In the genomic region with DNA sequence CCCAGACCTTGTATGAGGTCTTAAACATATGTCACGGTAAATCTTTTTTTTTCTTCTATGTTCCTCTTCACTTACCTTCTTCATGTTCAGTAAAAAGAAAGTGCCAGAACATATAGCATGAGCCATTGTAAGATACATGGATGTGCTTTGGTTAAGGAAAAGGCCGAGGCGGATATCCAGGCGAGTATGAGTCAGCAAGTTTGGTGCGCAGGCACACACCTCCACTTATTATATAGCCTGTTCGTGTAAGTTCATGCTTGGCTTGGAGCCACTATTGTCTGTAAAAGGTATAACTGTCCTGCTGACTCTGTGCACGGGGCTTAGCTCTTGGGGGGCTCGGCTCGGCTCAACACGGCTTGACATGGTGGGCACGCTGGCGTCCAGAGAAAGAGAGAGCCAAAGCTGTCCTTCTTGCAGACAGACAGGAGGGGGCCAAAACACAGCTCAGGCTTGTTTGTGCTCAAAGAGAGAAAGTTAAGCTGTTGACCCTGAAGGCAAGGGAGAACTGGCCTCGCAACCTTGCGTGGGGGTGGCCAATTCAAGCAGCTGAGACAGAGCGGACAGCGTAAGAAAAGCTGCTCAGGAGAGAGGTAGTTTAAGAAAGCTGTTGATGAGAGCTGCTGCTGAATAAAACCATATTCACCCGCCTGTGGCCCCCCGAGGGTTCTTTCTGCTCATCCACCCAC, we compare ENCODE assay signal across 2 cellular contexts.
TF ChIP-seq lines count a peak whose summit lies in the region.

No MANE protein-coding gene starts in this region.

TF ChIP-seq in SK-N-SH, 30 proteins besides CTCF, POLR2A, EP300 and RAD21:
- TF ChIP-seq, protein P1, sequence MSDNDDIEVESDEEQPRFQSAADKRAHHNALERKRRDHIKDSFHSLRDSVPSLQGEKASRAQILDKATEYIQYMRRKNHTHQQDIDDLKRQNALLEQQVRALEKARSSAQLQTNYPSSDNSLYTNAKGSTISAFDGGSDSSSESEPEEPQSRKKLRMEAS (IDR thresholded peaks at IDR 0.05; ENCODE audit: low read depth): no peak
- TF ChIP-seq, protein P2, sequence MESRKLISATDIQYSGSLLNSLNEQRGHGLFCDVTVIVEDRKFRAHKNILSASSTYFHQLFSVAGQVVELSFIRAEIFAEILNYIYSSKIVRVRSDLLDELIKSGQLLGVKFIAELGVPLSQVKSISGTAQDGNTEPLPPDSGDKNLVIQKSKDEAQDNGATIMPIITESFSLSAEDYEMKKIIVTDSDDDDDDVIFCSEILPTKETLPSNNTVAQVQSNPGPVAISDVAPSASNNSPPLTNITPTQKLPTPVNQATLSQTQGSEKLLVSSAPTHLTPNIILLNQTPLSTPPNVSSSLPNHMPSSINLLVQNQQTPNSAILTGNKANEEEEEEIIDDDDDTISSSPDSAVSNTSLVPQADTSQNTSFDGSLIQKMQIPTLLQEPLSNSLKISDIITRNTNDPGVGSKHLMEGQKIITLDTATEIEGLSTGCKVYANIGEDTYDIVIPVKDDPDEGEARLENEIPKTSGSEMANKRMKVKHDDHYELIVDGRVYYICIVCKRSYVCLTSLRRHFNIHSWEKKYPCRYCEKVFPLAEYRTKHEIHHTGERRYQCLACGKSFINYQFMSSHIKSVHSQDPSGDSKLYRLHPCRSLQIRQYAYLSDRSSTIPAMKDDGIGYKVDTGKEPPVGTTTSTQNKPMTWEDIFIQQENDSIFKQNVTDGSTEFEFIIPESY (IDR thresholded peaks at IDR 0.05; ENCODE audit: borderline replicate concordance, low read depth): no peak
- TF ChIP-seq YY1 (IDR thresholded peaks at IDR 0.05; ENCODE audit: low read depth) (no peak), EZH2phosphoT487 (IDR thresholded peaks at IDR 0.05; ENCODE audit: borderline replicate concordance, low read depth) (no peak), NRF1 (IDR thresholded peaks at IDR 0.05; ENCODE audit: low read depth, low read length) (no peak)

TF ChIP-seq in SK-N-SH treated with all-trans-retinoic acid at 6 μM for 48 hours, 23 proteins besides CTCF, POLR2A, EP300 and RAD21 (continued from another document):
- TF ChIP-seq, protein P3, sequence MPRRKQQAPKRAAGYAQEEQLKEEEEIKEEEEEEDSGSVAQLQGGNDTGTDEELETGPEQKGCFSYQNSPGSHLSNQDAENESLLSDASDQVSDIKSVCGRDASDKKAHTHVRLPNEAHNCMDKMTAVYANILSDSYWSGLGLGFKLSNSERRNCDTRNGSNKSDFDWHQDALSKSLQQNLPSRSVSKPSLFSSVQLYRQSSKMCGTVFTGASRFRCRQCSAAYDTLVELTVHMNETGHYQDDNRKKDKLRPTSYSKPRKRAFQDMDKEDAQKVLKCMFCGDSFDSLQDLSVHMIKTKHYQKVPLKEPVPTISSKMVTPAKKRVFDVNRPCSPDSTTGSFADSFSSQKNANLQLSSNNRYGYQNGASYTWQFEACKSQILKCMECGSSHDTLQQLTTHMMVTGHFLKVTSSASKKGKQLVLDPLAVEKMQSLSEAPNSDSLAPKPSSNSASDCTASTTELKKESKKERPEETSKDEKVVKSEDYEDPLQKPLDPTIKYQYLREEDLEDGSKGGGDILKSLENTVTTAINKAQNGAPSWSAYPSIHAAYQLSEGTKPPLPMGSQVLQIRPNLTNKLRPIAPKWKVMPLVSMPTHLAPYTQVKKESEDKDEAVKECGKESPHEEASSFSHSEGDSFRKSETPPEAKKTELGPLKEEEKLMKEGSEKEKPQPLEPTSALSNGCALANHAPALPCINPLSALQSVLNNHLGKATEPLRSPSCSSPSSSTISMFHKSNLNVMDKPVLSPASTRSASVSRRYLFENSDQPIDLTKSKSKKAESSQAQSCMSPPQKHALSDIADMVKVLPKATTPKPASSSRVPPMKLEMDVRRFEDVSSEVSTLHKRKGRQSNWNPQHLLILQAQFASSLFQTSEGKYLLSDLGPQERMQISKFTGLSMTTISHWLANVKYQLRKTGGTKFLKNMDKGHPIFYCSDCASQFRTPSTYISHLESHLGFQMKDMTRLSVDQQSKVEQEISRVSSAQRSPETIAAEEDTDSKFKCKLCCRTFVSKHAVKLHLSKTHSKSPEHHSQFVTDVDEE (CRISPR knock-in tag; IDR thresholded peaks at IDR 0.05): no peak
- no peak for TF ChIP-seq CSDC2 (CRISPR knock-in tag; IDR thresholded peaks at IDR 0.05)
- no peak for TF ChIP-seq ZNF565 (CRISPR knock-in tag; conservative IDR thresholded peaks at IDR 0.05; ENCODE audit: low read depth)
- no peak for TF ChIP-seq TCF4 (CRISPR knock-in tag; IDR thresholded peaks at IDR 0.05; ENCODE audit: borderline replicate concordance)
- TF ChIP-seq ZFP30 (CRISPR knock-in tag; IDR thresholded peaks at IDR 0.05): no peak
- TF ChIP-seq, protein P4, sequence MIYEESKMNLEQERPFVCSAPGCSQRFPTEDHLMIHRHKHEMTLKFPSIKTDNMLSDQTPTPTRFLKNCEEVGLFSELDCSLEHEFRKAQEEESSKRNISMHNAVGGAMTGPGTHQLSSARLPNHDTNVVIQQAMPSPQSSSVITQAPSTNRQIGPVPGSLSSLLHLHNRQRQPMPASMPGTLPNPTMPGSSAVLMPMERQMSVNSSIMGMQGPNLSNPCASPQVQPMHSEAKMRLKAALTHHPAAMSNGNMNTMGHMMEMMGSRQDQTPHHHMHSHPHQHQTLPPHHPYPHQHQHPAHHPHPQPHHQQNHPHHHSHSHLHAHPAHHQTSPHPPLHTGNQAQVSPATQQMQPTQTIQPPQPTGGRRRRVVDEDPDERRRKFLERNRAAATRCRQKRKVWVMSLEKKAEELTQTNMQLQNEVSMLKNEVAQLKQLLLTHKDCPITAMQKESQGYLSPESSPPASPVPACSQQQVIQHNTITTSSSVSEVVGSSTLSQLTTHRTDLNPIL (CRISPR knock-in tag; IDR thresholded peaks at IDR 0.05; ENCODE audit: low read depth): no peak
- TF ChIP-seq ZNF70 (CRISPR knock-in tag; IDR thresholded peaks at IDR 0.05): no peak
- TF ChIP-seq, protein P5, sequence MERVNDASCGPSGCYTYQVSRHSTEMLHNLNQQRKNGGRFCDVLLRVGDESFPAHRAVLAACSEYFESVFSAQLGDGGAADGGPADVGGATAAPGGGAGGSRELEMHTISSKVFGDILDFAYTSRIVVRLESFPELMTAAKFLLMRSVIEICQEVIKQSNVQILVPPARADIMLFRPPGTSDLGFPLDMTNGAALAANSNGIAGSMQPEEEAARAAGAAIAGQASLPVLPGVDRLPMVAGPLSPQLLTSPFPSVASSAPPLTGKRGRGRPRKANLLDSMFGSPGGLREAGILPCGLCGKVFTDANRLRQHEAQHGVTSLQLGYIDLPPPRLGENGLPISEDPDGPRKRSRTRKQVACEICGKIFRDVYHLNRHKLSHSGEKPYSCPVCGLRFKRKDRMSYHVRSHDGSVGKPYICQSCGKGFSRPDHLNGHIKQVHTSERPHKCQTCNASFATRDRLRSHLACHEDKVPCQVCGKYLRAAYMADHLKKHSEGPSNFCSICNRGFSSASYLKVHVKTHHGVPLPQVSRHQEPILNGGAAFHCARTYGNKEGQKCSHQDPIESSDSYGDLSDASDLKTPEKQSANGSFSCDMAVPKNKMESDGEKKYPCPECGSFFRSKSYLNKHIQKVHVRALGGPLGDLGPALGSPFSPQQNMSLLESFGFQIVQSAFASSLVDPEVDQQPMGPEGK (CRISPR knock-in tag; IDR thresholded peaks at IDR 0.05; ENCODE audit: borderline replicate concordance): no peak
- no peak for TF ChIP-seq ESRRG (CRISPR knock-in tag; IDR thresholded peaks at IDR 0.05)
- TF ChIP-seq BACH2 (CRISPR knock-in tag; IDR thresholded peaks at IDR 0.05; ENCODE audit: borderline replicate concordance): no peak
- TF ChIP-seq, protein P6, sequence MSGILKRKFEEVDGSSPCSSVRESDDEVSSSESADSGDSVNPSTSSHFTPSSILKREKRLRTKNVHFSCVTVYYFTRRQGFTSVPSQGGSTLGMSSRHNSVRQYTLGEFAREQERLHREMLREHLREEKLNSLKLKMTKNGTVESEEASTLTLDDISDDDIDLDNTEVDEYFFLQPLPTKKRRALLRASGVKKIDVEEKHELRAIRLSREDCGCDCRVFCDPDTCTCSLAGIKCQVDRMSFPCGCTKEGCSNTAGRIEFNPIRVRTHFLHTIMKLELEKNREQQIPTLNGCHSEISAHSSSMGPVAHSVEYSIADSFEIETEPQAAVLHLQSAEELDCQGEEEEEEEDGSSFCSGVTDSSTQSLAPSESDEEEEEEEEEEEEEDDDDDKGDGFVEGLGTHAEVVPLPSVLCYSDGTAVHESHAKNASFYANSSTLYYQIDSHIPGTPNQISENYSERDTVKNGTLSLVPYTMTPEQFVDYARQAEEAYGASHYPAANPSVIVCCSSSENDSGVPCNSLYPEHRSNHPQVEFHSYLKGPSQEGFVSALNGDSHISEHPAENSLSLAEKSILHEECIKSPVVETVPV (CRISPR knock-in tag; IDR thresholded peaks at IDR 0.05): no peak
- no peak for TF ChIP-seq RARB (CRISPR knock-in tag; IDR thresholded peaks at IDR 0.05)
- TF ChIP-seq, protein P7, sequence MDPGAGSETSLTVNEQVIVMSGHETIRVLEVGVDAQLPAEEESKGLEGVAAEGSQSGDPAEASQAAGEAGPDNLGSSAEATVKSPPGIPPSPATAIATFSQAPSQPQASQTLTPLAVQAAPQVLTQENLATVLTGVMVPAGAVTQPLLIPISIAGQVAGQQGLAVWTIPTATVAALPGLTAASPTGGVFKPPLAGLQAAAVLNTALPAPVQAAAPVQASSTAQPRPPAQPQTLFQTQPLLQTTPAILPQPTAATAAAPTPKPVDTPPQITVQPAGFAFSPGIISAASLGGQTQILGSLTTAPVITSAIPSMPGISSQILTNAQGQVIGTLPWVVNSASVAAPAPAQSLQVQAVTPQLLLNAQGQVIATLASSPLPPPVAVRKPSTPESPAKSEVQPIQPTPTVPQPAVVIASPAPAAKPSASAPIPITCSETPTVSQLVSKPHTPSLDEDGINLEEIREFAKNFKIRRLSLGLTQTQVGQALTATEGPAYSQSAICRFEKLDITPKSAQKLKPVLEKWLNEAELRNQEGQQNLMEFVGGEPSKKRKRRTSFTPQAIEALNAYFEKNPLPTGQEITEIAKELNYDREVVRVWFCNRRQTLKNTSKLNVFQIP (CRISPR knock-in tag; IDR thresholded peaks at IDR 0.05; ENCODE audit: borderline replicate concordance, low read depth): no peak
- TF ChIP-seq GLIS3 (CRISPR knock-in tag; IDR thresholded peaks at IDR 0.05): no peak
- TF ChIP-seq ZNF8 (CRISPR knock-in tag; IDR thresholded peaks at IDR 0.05): no peak
- TF ChIP-seq TOX (CRISPR knock-in tag; IDR thresholded peaks at IDR 0.05; ENCODE audit: borderline replicate concordance): no peak
- TF ChIP-seq OSR1 (CRISPR knock-in tag; IDR thresholded peaks at IDR 0.05): no peak
- TF ChIP-seq ISL1 (CRISPR knock-in tag; IDR thresholded peaks at IDR 0.05): no peak
